Comparison of ENCODE assay signal across 8 cellular contexts in genomic region chr5:52786937-52787599, GRCh38. TPM values are rescaled to one million over a fixed set of nuclear protein-coding genes. Genes with fewer than 3 reads are reported as not detected.
DNase-seq lines count a peak whose midpoint lies in the region; ATAC-seq and TF ChIP-seq lines count a peak whose summit lies in the region.

No MANE protein-coding gene starts in this region.

- TF ChIP-seq EP300 in SK-N-SH (IDR thresholded peaks at IDR 0.05; ENCODE audit: borderline replicate concordance in 1 of 2, low read depth in 1 of 2, low read length in 1 of 2): no peak

- peak overlapping the region; percentile 91 for H3K27ac Mint-ChIP-seq in HFFc6

- POLR2A ChIA-PET in SK-N-SH (lab: Yijun Ruan, JAX): interaction anchor here (1.0 to 1.7 kb wide), 2 partner anchors 13 to 47 kb away, joined by 5 to 11 read pairs; no protein-coding TSS in a partner anchor

- H3K4me3 ChIP-seq in SK-N-SH (ENCODE audit: low read depth in 2 of 2, low read length in 1 of 2) (peak overlapping the region; percentile 80 to 87), duodenal mucosa (ENCODE audit: low read depth in 1 of 2, low read length in 2 of 2) (peak overlapping the region; percentile 89 to 94), mucosa of stomach (ENCODE audit: low read length) (no peak overlapping the region)

- TF ChIP-seq RAD21 in SK-N-SH (IDR thresholded peaks at IDR 0.05; ENCODE audit: low read length): peak; percentile 57

- H2AFZ ChIP-seq in SK-N-SH (ENCODE audit: low read depth): peak overlapping the region; percentile 66

- peaks cover 72% of the 10 kb centered on the region for H3K4me1 Mint-ChIP-seq in HFFc6 (ENCODE audit: low read depth)

- peak overlapping the region; percentile 49 for H3K9ac ChIP-seq in ES-I3 (ENCODE audit: low read depth, low read length)
- no peak overlapping the region for H3K9ac ChIP-seq in SK-N-SH
- peak overlapping the region; percentile 30 to 80 for H3K9ac ChIP-seq in duodenal mucosa (ENCODE audit: low read depth in 1 of 2, low read length in 2 of 2)
- H3K9ac ChIP-seq in mucosa of stomach (ENCODE audit: low read length): peak overlapping the region; percentile 16

- H3K36me3 ChIP-seq in ES-I3 (ENCODE audit: insufficient read depth, low read length): no peaks in the 10 kb centered on the region
- H3K36me3 ChIP-seq in SK-N-SH (replicated peaks in 1 of 2; ENCODE audit: control insufficient read depth in 1 of 2, insufficient read depth in 2 of 2, low read length in 1 of 2): peaks cover 0 to 2% of the 10 kb centered on the region in 2 experiments
- H3K36me3 ChIP-seq in duodenal mucosa (ENCODE audit: control insufficient read depth in 1 of 2, insufficient read depth in 2 of 2, low read length in 2 of 2): no peaks in the 10 kb centered on the region
- no peaks in the 10 kb centered on the region for H3K36me3 ChIP-seq in mucosa of stomach (ENCODE audit: control insufficient read depth, insufficient read depth, low read length)

- peak overlapping the region; percentile 89 to 97; a peak in 3 of 4 replicates for H3K27ac ChIP-seq in SK-N-SH (ENCODE audit: low read depth in 2 of 2, low read length in 1 of 2)
- peak overlapping the region; percentile 39 for H3K27ac ChIP-seq in duodenal mucosa (ENCODE audit: low read depth, low read length)

- no peaks in the 10 kb centered on the region for H3K9me3 Mint-ChIP-seq in HFFc6

- H3K79me2 ChIP-seq in SK-N-SH (ENCODE audit: insufficient read depth): peaks cover 25% of the 10 kb centered on the region; the same call in 1 of the 2 replicates

- H3K27me3 ChIP-seq in SK-N-SH (ENCODE audit: insufficient read depth) (no peaks in the 10 kb centered on the region), duodenal mucosa (ENCODE audit: control insufficient read depth in 1 of 2, insufficient read depth in 2 of 2, low read length in 2 of 2) (no peaks in the 10 kb centered on the region), mucosa of stomach (ENCODE audit: control insufficient read depth, insufficient read depth, low read length) (peaks cover 4% of the 10 kb centered on the region)

- CTCF ChIA-PET in SK-N-SH (lab: Yijun Ruan, JAX): interaction anchor here (0.8 to 2.9 kb wide), 18 partner anchors 12 to 1829 kb away, joined by 3 to 17 read pairs (median 4); no protein-coding TSS in a partner anchor

- no peaks in the 10 kb centered on the region for H3K9me2 ChIP-seq in SK-N-SH

- H4K20me1 ChIP-seq in SK-N-SH (ENCODE audit: insufficient read depth): no peaks in the 10 kb centered on the region

- DNase-seq in HFFc6 (no peak), SK-N-SH (no peak), NCI-H82 treated with DMSO at 0.1 percent for 48 hours (lab: John Stamatoyannopoulos, UW; ENCODE audit: unreplicated experiment) (no peak), HK-2 (ENCODE audit: unreplicated experiment) (no peak)

- peaks cover 2% of the 10 kb centered on the region; the same call in 1 of the 2 replicates for H3K4me1 ChIP-seq in ES-I3 (ENCODE audit: insufficient read depth, low read length)
- peaks cover 5 to 19% of the 10 kb centered on the region in 2 experiments; a peak in 2 of 4 replicates for H3K4me1 ChIP-seq in SK-N-SH (ENCODE audit: control insufficient read depth in 1 of 2, insufficient read depth in 2 of 2, low read depth in 1 of 2, low read length in 1 of 2)
- H3K4me1 ChIP-seq in duodenal mucosa (ENCODE audit: control insufficient read depth in 1 of 2, insufficient read depth in 2 of 2, low read length in 2 of 2): peaks cover 19 to 36% of the 10 kb centered on the region in 2 donors
- H3K4me1 ChIP-seq in mucosa of stomach (ENCODE audit: control insufficient read depth, insufficient read depth, low read length): peaks cover 4% of the 10 kb centered on the region

- H3K4me2 ChIP-seq in SK-N-SH: peak overlapping the region; percentile 66; the same call in 1 of the 2 replicates

- H3K27me3 Mint-ChIP-seq in HFFc6 (ENCODE audit: insufficient read depth): no peaks in the 10 kb centered on the region; the same call in 1 of the 2 replicates

- WGBS in SK-N-SH (ENCODE audit: low lambda C conversion rate): 20% methylated on average over 11 of the region's 11 CpGs

- peak overlapping the region; percentile 98 for H3K4me3 Mint-ChIP-seq in HFFc6

- peaks cover 9% of the 10 kb centered on the region for H3F3A ChIP-seq in SK-N-SH (replicated peaks; ENCODE audit: insufficient read depth)

- H3K9me3 ChIP-seq in ES-I3 (ENCODE audit: control insufficient read depth, insufficient read depth, low read length): no peaks in the 10 kb centered on the region
- no peaks in the 10 kb centered on the region for H3K9me3 ChIP-seq in SK-N-SH
- H3K9me3 ChIP-seq in duodenal mucosa (ENCODE audit: control insufficient read depth in 1 of 2, low read length in 2 of 2): no peaks in the 10 kb centered on the region
- no peaks in the 10 kb centered on the region for H3K9me3 ChIP-seq in mucosa of stomach (ENCODE audit: control insufficient read depth, low read length)

- peaks cover 23% of the 10 kb centered on the region for H3K36me3 Mint-ChIP-seq in HFFc6 (ENCODE audit: low read depth)

- no peak for TF ChIP-seq CTCF in HFFc6 (IDR thresholded peaks at IDR 0.05)
- TF ChIP-seq CTCF in SK-N-SH (IDR thresholded peaks at IDR 0.05): peak; percentile 25

- no peak for ATAC-seq in HG03520 (IDR thresholded peaks at IDR 0.05; ENCODE audit: unreplicated experiment)

TF ChIP-seq in SK-N-SH, 30 proteins besides CTCF, POLR2A, EP300 and RAD21:
- TF ChIP-seq TEAD4 (IDR thresholded peaks at IDR 0.05; ENCODE audit: borderline replicate concordance, insufficient read depth) (no peak), MEF2A (IDR thresholded peaks at IDR 0.05; ENCODE audit: borderline replicate concordance, low read depth) (no peak), USF2 (IDR thresholded peaks at IDR 0.05; ENCODE audit: borderline replicate concordance, low read depth, low read length) (no peak), SMC3 (IDR thresholded peaks at IDR 0.05; ENCODE audit: low read depth, low read length) (peak; percentile 15; the same call in 1 of the 2 replicates)

RNA-seq across cellular contexts. Expression of gene ITGA1, which starts 0.6 kb away (rescaled TPM):
- 100 to 1,000 TPM in 1 of 6 experiments, 10 to 100 TPM in 5; 46.9 to 101 (median 83.9) TPM for total RNA-seq in HFFc6 (2021; fragmentation: NEBNext Ultra II Directional; extraction: Animal tissue kit (Norgen Biotek cat#: 25700))
- polyA plus RNA-seq in SK-N-SH (2012; rRNA removed): 7.7 and 9.9 TPM in 2 replicates
- polyA plus RNA-seq in SK-N-SH (2012; cell fraction: cytosol; rRNA removed): 5.2 and 9.2 TPM in 2 replicates
- polyA plus RNA-seq in SK-N-SH (2012; cell fraction: nucleus; rRNA removed): 4.5 and 11.5 TPM in 2 replicates

RNA-seq across cellular contexts. Expression of gene PELO, which starts 0.6 kb away (rescaled TPM):
- total RNA-seq in HFFc6 (2021; fragmentation: NEBNext Ultra II Directional; extraction: Animal tissue kit (Norgen Biotek cat#: 25700)): 10 to 100 TPM; 52.6 to 77.2 (median 72.8) TPM
- polyA plus RNA-seq in SK-N-SH (2012; rRNA removed): 10.7 and 11.5 TPM in 2 replicates
- polyA plus RNA-seq in SK-N-SH (2012; cell fraction: cytosol; rRNA removed): 8.8 and 10.3 TPM in 2 replicates
- 13.5 and 14.3 TPM in 2 replicates for polyA plus RNA-seq in SK-N-SH (2012; cell fraction: nucleus; rRNA removed)
